Comparison of ENCODE assay signal across 14 cellular contexts in genomic region chr6:136114661-136115060, GRCh38.
A peak's percentile ranks its signal among the peaks of the same experiment; 100 is the strongest.
DNase-seq lines count a peak whose midpoint lies in the region; ATAC-seq and TF ChIP-seq lines count a peak whose summit lies in the region.
"Had no signal": no experiment of that assay in that cellular context is flagged by ENCODE, and none has a peak within 500 bp of the region (broad histone marks: within the 10 kb centered on the region; RNA-seq: fewer than 3 reads in every experiment).

No MANE protein-coding gene starts in this region.

- H3K4me3 Mint-ChIP-seq in endodermal cell, result no peak overlapping the region
- H3K4me3 Mint-ChIP-seq in activated CD8-positive, alpha-beta T cell treated with anti-CD3 and anti-CD28 coated beads for 36 hours, result no peak overlapping the region
- H3K4me3 Mint-ChIP-seq: activated naive CD8-positive, alpha-beta T cell treated with anti-CD3 and anti-CD28 coated beads, Interleukin-2, amount 50 U/mL, for 24 hours; CD8-positive, alpha-beta memory T cell; type B pancreatic cell had no signal

- H4K91ac ChIP-seq in trophoblast cell (ENCODE audit: low read depth, low read length), result no peak overlapping the region

- H4K12ac ChIP-seq in trophoblast cell (ENCODE audit: low read depth, low read length), result no peak overlapping the region

- H3K4me1 ChIP-seq in esophagus squamous epithelium (peaks cover 10 to 56% (median 12%) of the 10 kb centered on the region in 3 donors), endodermal cell (ENCODE audit: control insufficient read depth, insufficient read depth, low read length) (peaks cover 5% of the 10 kb centered on the region), trophoblast cell (ENCODE audit: control insufficient read depth in 1 of 2, insufficient read depth in 2 of 2, low read length in 2 of 2) (no peaks in the 10 kb centered on the region)

- no peaks in the 10 kb centered on the region for H3K27me3 ChIP-seq in esophagus squamous epithelium
- no peaks in the 10 kb centered on the region for H3K27me3 ChIP-seq in neural cell (ENCODE audit: insufficient read depth, low read depth, low read length)
- H3K27me3 ChIP-seq in endodermal cell (ENCODE audit: control insufficient read depth, insufficient read depth, low read length, poor library complexity, severe bottlenecking), result no peaks in the 10 kb centered on the region
- no peaks in the 10 kb centered on the region for H3K27me3 ChIP-seq in trophoblast cell (ENCODE audit: insufficient read depth, low read length)

- no peaks in the 10 kb centered on the region for H3K9me3 Mint-ChIP-seq in endodermal cell
- no peaks in the 10 kb centered on the region for H3K9me3 Mint-ChIP-seq in activated CD8-positive, alpha-beta T cell treated with anti-CD3 and anti-CD28 coated beads for 36 hours
- H3K9me3 Mint-ChIP-seq: activated naive CD8-positive, alpha-beta T cell treated with anti-CD3 and anti-CD28 coated beads, Interleukin-2, amount 50 U/mL, for 24 hours had no signal

- H3K23ac ChIP-seq in trophoblast cell (ENCODE audit: low read length), result no peak overlapping the region

- H3K4me3 ChIP-seq in esophagus squamous epithelium (no peak overlapping the region), neural cell (ENCODE audit: low read length) (peak overlapping the region; percentile 52), endodermal cell (ENCODE audit: low read length) (no peak overlapping the region), trophoblast cell (ENCODE audit: low read depth, low read length) (no peak overlapping the region)

- no peaks in the 10 kb centered on the region for H3K36me3 Mint-ChIP-seq in endodermal cell (ENCODE audit: low read depth)
- H3K36me3 Mint-ChIP-seq in activated CD8-positive, alpha-beta T cell treated with anti-CD3 and anti-CD28 coated beads for 36 hours (ENCODE audit: low read depth), result no peaks in the 10 kb centered on the region
- H3K36me3 Mint-ChIP-seq: CD8-positive, alpha-beta memory T cell had no signal

- no peaks in the 10 kb centered on the region for H3K9me3 ChIP-seq in esophagus squamous epithelium
- H3K9me3 ChIP-seq in neural cell (ENCODE audit: low read length), result no peaks in the 10 kb centered on the region
- no peaks in the 10 kb centered on the region for H3K9me3 ChIP-seq in endodermal cell (ENCODE audit: control insufficient read depth, low read length)
- H3K9me3 ChIP-seq in trophoblast cell (ENCODE audit: insufficient read depth, low read depth, low read length), result no peaks in the 10 kb centered on the region

- peaks cover under 1% of the 10 kb centered on the region for H3K27me3 Mint-ChIP-seq in endodermal cell (ENCODE audit: insufficient read depth)
- H3K27me3 Mint-ChIP-seq in activated CD8-positive, alpha-beta T cell treated with anti-CD3 and anti-CD28 coated beads for 36 hours, result peaks cover 6% of the 10 kb centered on the region
- H3K27me3 Mint-ChIP-seq: type B pancreatic cell had no signal

- CTCF ChIA-PET in activated CD8-positive, alpha-beta T cell treated with anti-CD3 and anti-CD28 coated beads for 36 hours (lab: Charles Lee), result no interaction called here

- H3K9ac ChIP-seq in neural cell (ENCODE audit: low read length), result peak overlapping the region; percentile 76
- no peak overlapping the region for H3K9ac ChIP-seq in endodermal cell (ENCODE audit: extremely low read depth, low read length, poor library complexity, severe bottlenecking)
- no peak overlapping the region for H3K9ac ChIP-seq in trophoblast cell (ENCODE audit: low read length)

- no peak overlapping the region for H4K8ac ChIP-seq in trophoblast cell (ENCODE audit: low read depth, low read length)

- H3K18ac ChIP-seq in trophoblast cell (ENCODE audit: low read length), result no peak overlapping the region

- TF ChIP-seq CTCF in esophagus squamous epithelium (IDR thresholded peaks at IDR 0.05) (no peak), neural cell (IDR thresholded peaks at IDR 0.05; ENCODE audit: poor library complexity, severe bottlenecking) (no peak), endodermal cell (conservative IDR thresholded peaks at IDR 0.05) (no peak)
- no peak for TF ChIP-seq CTCF in activated CD8-positive, alpha-beta T cell treated with anti-CD3 and anti-CD28 coated beads for 36 hours (IDR thresholded peaks at IDR 0.05)

- H3K14ac ChIP-seq in trophoblast cell (ENCODE audit: low read length), result no peak overlapping the region

- peaks cover 26% of the 10 kb centered on the region for H3F3A ChIP-seq in neural cell (ENCODE audit: insufficient read depth, low read length, poor library complexity, severe bottlenecking)

- TF ChIP-seq RAD21 in neural cell (conservative IDR thresholded peaks at IDR 0.05), result no peak

- no peak overlapping the region for H2BK5ac ChIP-seq in trophoblast cell (ENCODE audit: low read depth, low read length, poor library complexity)

- H2BK120ac ChIP-seq in trophoblast cell (ENCODE audit: insufficient read depth, low read length, poor library complexity), result no peak overlapping the region

- H3K4me1 Mint-ChIP-seq in endodermal cell, result peaks cover 8% of the 10 kb centered on the region
- no peaks in the 10 kb centered on the region for H3K4me1 Mint-ChIP-seq in activated CD8-positive, alpha-beta T cell treated with anti-CD3 and anti-CD28 coated beads for 36 hours (ENCODE audit: low read depth)
- H3K4me1 Mint-ChIP-seq: activated naive CD8-positive, alpha-beta T cell treated with anti-CD3 and anti-CD28 coated beads, Interleukin-2, amount 50 U/mL, for 24 hours; CD8-positive, alpha-beta memory T cell had no signal

- H3K4me2 ChIP-seq in neural cell (ENCODE audit: low read length) (peak overlapping the region; percentile 57), trophoblast cell (ENCODE audit: low read length) (no peak overlapping the region)

- H3K79me1 ChIP-seq in trophoblast cell (ENCODE audit: low read length), result no peaks in the 10 kb centered on the region

- intact Hi-C loops in esophagus squamous epithelium (cut with DNase I), result no loop called here
- intact Hi-C loops in activated CD8-positive, alpha-beta T cell treated with anti-CD3 and anti-CD28 coated beads for 36 hours (cut with micrococcal nuclease), result no loop called here

- no peaks in the 10 kb centered on the region for H4K20me1 ChIP-seq in neural cell (ENCODE audit: insufficient read depth)

- H2AFZ ChIP-seq in neural cell (ENCODE audit: low read depth, low read length), result no peak overlapping the region
- H2AFZ ChIP-seq in trophoblast cell (ENCODE audit: insufficient read depth, low read length, poor library complexity), result no peak overlapping the region

- no peak for ATAC-seq in activated CD8-positive, alpha-beta T cell treated with anti-CD3 and anti-CD28 coated beads for 36 hours
- ATAC-seq: activated naive CD8-positive, alpha-beta T cell treated with anti-CD3 and anti-CD28 coated beads, Interleukin-2, amount 50 U/mL, for 24 hours had no signal

- H3K27ac Mint-ChIP-seq in endodermal cell, result no peak overlapping the region
- H3K27ac Mint-ChIP-seq in activated CD8-positive, alpha-beta T cell treated with anti-CD3 and anti-CD28 coated beads for 36 hours, result no peak overlapping the region
- H3K27ac Mint-ChIP-seq: activated naive CD8-positive, alpha-beta T cell treated with anti-CD3 and anti-CD28 coated beads, Interleukin-2, amount 50 U/mL, for 24 hours; CD8-positive, alpha-beta memory T cell had no signal

- H3K9me2 ChIP-seq in neural cell (ENCODE audit: insufficient read depth, low read length), result no peaks in the 10 kb centered on the region

- H3K27ac ChIP-seq in esophagus squamous epithelium, result peak overlapping the region in 3 of 4 donors; percentile 31 to 65 (median 57)
- peak overlapping the region; percentile 99 for H3K27ac ChIP-seq in neural cell (ENCODE audit: low read length)
- no peak overlapping the region for H3K27ac ChIP-seq in endodermal cell (ENCODE audit: low read depth, low read length)
- no peak overlapping the region for H3K27ac ChIP-seq in trophoblast cell (ENCODE audit: low read depth, low read length)

- H2AK5ac ChIP-seq in trophoblast cell (ENCODE audit: low read length), result no peak overlapping the region

- H3K36me3 ChIP-seq in esophagus squamous epithelium, result no peaks in the 10 kb centered on the region
- no peaks in the 10 kb centered on the region for H3K36me3 ChIP-seq in neural cell (ENCODE audit: insufficient read depth, low read length)
- no peaks in the 10 kb centered on the region for H3K36me3 ChIP-seq in endodermal cell (ENCODE audit: control insufficient read depth, insufficient read depth, low read length)
- H3K36me3 ChIP-seq in trophoblast cell (ENCODE audit: control insufficient read depth in 1 of 2, insufficient read depth in 2 of 2, low read length in 2 of 2), result no peaks in the 10 kb centered on the region

- WGBS in esophagus squamous epithelium, 2 donors, result 72 to 80% methylated on average over 6 to 7 of the region's 7 CpGs
- WGBS in endodermal cell (ENCODE audit: insufficient coverage in 1 of 2, insufficient read length in 1 of 2), 2 experiments, result 94 to 100% methylated on average over 3 to 7 of the region's 7 CpGs
- no CpG with 5 or more reads among the region's 7 CpGs for WGBS in trophoblast cell (ENCODE audit: extremely low coverage, insufficient coverage, insufficient read length)

- no peaks in the 10 kb centered on the region for H3K79me2 ChIP-seq in neural cell (replicated peaks; ENCODE audit: insufficient read depth, low read length)
- H3K79me2 ChIP-seq in trophoblast cell (ENCODE audit: control insufficient read depth, insufficient read depth, low read length, poor library complexity), result no peaks in the 10 kb centered on the region

- H2BK12ac ChIP-seq in trophoblast cell (ENCODE audit: low read length), result no peak overlapping the region

- DNase-seq in NCI-H1092 treated with DMSO at 0.1 percent for 48 hours (lab: John Stamatoyannopoulos, UW) (peak; percentile 49), NCI-H2081 treated with DMSO at 0.1 percent for 48 hours (lab: John Stamatoyannopoulos, UW) (peak; percentile 5), esophagus squamous epithelium (lab: John Stamatoyannopoulos, UW) (no peak), endodermal cell (no peak), trophoblast cell (no peak), GDM1 (lab: John Stamatoyannopoulos, UW) (no peak)
- no peak for DNase-seq in activated CD8-positive, alpha-beta T cell treated with anti-CD3 and anti-CD28 coated beads for 36 hours
- DNase-seq: activated CD4-positive, alpha-beta T cell treated with anti-CD3 and anti-CD28 coated beads for 4 hours; activated naive CD8-positive, alpha-beta T cell treated with anti-CD3 and anti-CD28 coated beads, Interleukin-2, amount 50 U/mL, for 24 hours; CD8-positive, alpha-beta memory T cell; stimulated activated CD4-positive, alpha-beta T cell treated with anti-CD3 and anti-CD28 coated beads, Interleukin-1b, Interleukin-23, amount 100 ng/mL, for 48 hours; stimulated activated naive CD4-positive, alpha-beta T cell treated with Interleukin-2 at 50 U/mL for 16 hours had no signal

- no peak for TF ChIP-seq EP300 in neural cell (conservative IDR thresholded peaks at IDR 0.05; ENCODE audit: poor library complexity, severe bottlenecking)

- no peak for TF ChIP-seq POLR2A in esophagus squamous epithelium (IDR thresholded peaks at IDR 0.05)

- no peak overlapping the region for H3K4ac ChIP-seq in trophoblast cell (ENCODE audit: low read depth, low read length)

- POLR2A ChIA-PET in activated CD8-positive, alpha-beta T cell treated with anti-CD3 and anti-CD28 coated beads for 36 hours (lab: Charles Lee), result no interaction called here

TF ChIP-seq in neural cell, 6 proteins besides CTCF, POLR2A, EP300 and RAD21 (continues in another document):
- TF ChIP-seq POLR2AphosphoS5 (IDR thresholded peaks at IDR 0.05), result no peak

Comparison
In these comparisons a context has a peak if more than half of its experiments do, and no peak if none do; other contexts are left out.
1. DNase-seq: peak in NCI-H1092 treated with DMSO at 0.1 percent for 48 hours (single experiment) and NCI-H2081 treated with DMSO at 0.1 percent for 48 hours (single experiment); none in esophagus squamous epithelium (single experiment), endodermal cell (single experiment), trophoblast cell (0 of 2), GDM1 (single experiment) and activated CD8-positive, alpha-beta T cell treated with anti-CD3 and anti-CD28 coated beads for 36 hours (single experiment).
2. H3K27ac ChIP-seq: peak in esophagus squamous epithelium (3 of 4) and neural cell (single experiment); none in endodermal cell (single experiment) and trophoblast cell (single experiment).